ENCODE assay signal across 24 cellular contexts in the genomic region with DNA sequence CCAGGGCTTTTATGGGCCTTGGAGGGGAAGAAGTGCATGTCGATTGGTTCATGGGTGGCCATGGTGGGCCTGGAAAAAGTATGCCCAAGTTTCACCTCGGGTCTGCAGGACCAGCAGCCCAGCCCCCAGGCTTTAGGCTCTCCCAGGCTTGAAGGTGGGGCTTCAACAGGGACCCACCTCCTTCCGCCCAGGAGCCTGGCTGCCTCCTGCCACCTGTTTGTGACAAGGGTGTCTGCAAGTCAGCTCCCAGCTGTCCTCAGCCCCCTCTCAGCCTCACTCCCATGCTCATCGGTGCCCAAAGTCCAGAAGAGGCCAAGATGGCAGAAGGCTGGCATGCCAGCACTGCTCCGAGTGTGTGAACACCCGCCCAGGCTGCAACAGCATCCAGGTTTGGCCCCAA.
"Had no signal": no experiment of that assay in that cellular context is flagged by ENCODE, and none has a peak within 500 bp of the region (broad histone marks: within the 10 kb centered on the region; RNA-seq: fewer than 3 reads in every experiment).

No MANE protein-coding gene starts in this region.

- H3K9me3 Mint-ChIP-seq: mesothelial cell of epicardium; naive B cell; natural killer cell treated with Interleukin-12 subunit alpha and Interleukin-12 subunit beta and Interleukin-15 and Interleukin-18, amount 100 ng/mL, for 72 hours; stimulated activated effector memory CD8-positive, alpha-beta T cell treated with anti-CD3 and anti-CD28 coated beads, Interleukin-12 subunit alpha, Interleukin-12 subunit beta, amount 100 ng/mL, for 72 hours; type B pancreatic cell had no signal

- H3K9me3 ChIP-seq: heart right ventricle, left ventricle myocardium inferior, pancreas, prostate gland, suprapubic skin, thoracic aorta, tibial artery, vagina had no signal

- H3K4me1 Mint-ChIP-seq: mesothelial cell of epicardium had no signal

- H3K4me2 ChIP-seq: hepatocyte had no signal

- H3K36me3 Mint-ChIP-seq: mesothelial cell of epicardium; naive B cell; natural killer cell treated with Interleukin-12 subunit alpha and Interleukin-12 subunit beta and Interleukin-15 and Interleukin-18, amount 100 ng/mL, for 72 hours; stimulated activated effector memory CD8-positive, alpha-beta T cell treated with anti-CD3 and anti-CD28 coated beads, Interleukin-12 subunit alpha, Interleukin-12 subunit beta, amount 100 ng/mL, for 72 hours; type B pancreatic cell had no signal

- H3K36me3 ChIP-seq: heart right ventricle, left ventricle myocardium inferior, pancreas, prostate gland, suprapubic skin, thoracic aorta, tibial artery, vagina had no signal

- H3K27me3 Mint-ChIP-seq: naive B cell, type B pancreatic cell had no signal

- H3K4me3 Mint-ChIP-seq: mesothelial cell of epicardium; naive B cell; natural killer cell treated with Interleukin-12 subunit alpha and Interleukin-12 subunit beta and Interleukin-15 and Interleukin-18, amount 100 ng/mL, for 72 hours; stimulated activated effector memory CD8-positive, alpha-beta T cell treated with anti-CD3 and anti-CD28 coated beads, Interleukin-12 subunit alpha, Interleukin-12 subunit beta, amount 100 ng/mL, for 72 hours; type B pancreatic cell had no signal

- ATAC-seq: heart right ventricle; pancreas; right cardiac atrium; sciatic nerve; stimulated activated effector memory CD8-positive, alpha-beta T cell treated with anti-CD3 and anti-CD28 coated beads, Interleukin-12 subunit alpha, Interleukin-12 subunit beta, amount 100 ng/mL, for 72 hours had no signal

- H3K27ac Mint-ChIP-seq: mesothelial cell of epicardium; natural killer cell treated with Interleukin-12 subunit alpha and Interleukin-12 subunit beta and Interleukin-15 and Interleukin-18, amount 100 ng/mL, for 72 hours; stimulated activated effector memory CD8-positive, alpha-beta T cell treated with anti-CD3 and anti-CD28 coated beads, Interleukin-12 subunit alpha, Interleukin-12 subunit beta, amount 100 ng/mL, for 72 hours; type B pancreatic cell had no signal

- H2AFZ ChIP-seq: hepatocyte had no signal

- H3K4me3 ChIP-seq: heart right ventricle, hepatocyte, left ventricle myocardium inferior, lung, pancreas, prostate gland, skin epidermis, suprapubic skin, thoracic aorta, tibial artery, vagina had no signal

- H3K4me1 ChIP-seq: heart right ventricle, left ventricle myocardium inferior, pancreas, prostate gland, suprapubic skin, tibial artery, vagina had no signal

- H3K27ac ChIP-seq: heart right ventricle, hepatocyte, left ventricle myocardium inferior, pancreas, prostate gland, skin epidermis, suprapubic skin, thoracic aorta, tibial artery, vagina had no signal

- H3K27me3 ChIP-seq: heart right ventricle, hepatocyte, pancreas, suprapubic skin, tibial artery, vagina had no signal

- DNase-seq: heart right ventricle; islet precursor cell; left ventricle myocardium inferior; mesendoderm; naive B cell; nucleus accumbens; retina; stimulated activated CD4-positive, alpha-beta T cell treated with anti-CD3 and anti-CD28 coated beads, Interleukin-4, amount 100 ng/mL, for 24 hours; stimulated activated naive CD4-positive, alpha-beta T cell treated with Interleukin-2 at 50 U/mL for 16 hours; tibial artery had no signal
